8 cellular contexts compared by ENCODE assay signal in genomic region chr15:78108300-78109084, GRCh38. TPM values are rescaled to one million over a fixed set of nuclear protein-coding genes. Genes with fewer than 3 reads are reported as not detected.
DNase-seq lines count a peak whose midpoint lies in the region; ATAC-seq, FAIRE-seq and TF ChIP-seq lines count a peak whose summit lies in the region.

No MANE protein-coding gene starts in this region.

- H3K56ac ChIP-seq in H1 (replicated peaks; ENCODE audit: insufficient read length, low read depth, low read length): no peak overlapping the region

- H3K36me3 ChIP-seq in NT2/D1 (ENCODE audit: insufficient read depth, insufficient read length, low read length) (peaks cover 18% of the 10 kb centered on the region), H1 (ENCODE audit: control insufficient read depth in 2 of 4, insufficient read depth in 4 of 4, low read length in 3 of 4) (peaks cover 0 to 6% (median 1%) of the 10 kb centered on the region in 4 experiments; a peak in 3 of 8 replicates)

- POLR2A ChIA-PET in H1 (lab: Charles Lee; ENCODE audit: partially characterized antibody): interaction anchor here (0.9 to 1.4 kb wide), 3 partner anchors 10 to 149 kb away, joined by 3 to 4 read pairs (median 3); no protein-coding TSS in a partner anchor

- H3K4me1 Mint-ChIP-seq in mesothelial cell of epicardium: no peaks in the 10 kb centered on the region

- TF ChIP-seq EP300 in H1 (IDR thresholded peaks at IDR 0.05; ENCODE audit: borderline replicate concordance in 1 of 2, low read depth in 2 of 2, low read length in 2 of 2): no peak

- no peak overlapping the region for H3K27ac ChIP-seq in H1 (ENCODE audit: low read depth, low read length)

- FAIRE-seq in H1 (lab: Jason Lieb, UNC): no peak

- no peak overlapping the region for H3K23ac ChIP-seq in H1 (ENCODE audit: insufficient read length)

- H4K5ac ChIP-seq in H1 (ENCODE audit: insufficient read length, low read depth, low read length): no peak overlapping the region

- H3K23me2 ChIP-seq in H1 (ENCODE audit: low read depth, low read length): no peaks in the 10 kb centered on the region

- TF ChIP-seq CTCF in H1 (IDR thresholded peaks at IDR 0.05; ENCODE audit: control extremely low read depth in 1 of 3, insufficient read depth in 1 of 3, low read depth in 1 of 3, low read length in 3 of 3): peak; percentile 81 to 98 (median 81)
- peak; percentile 81 for TF ChIP-seq CTCF in mesothelial cell of epicardium (IDR thresholded peaks at IDR 0.05; ENCODE audit: unreplicated experiment)

- H2BK5ac ChIP-seq in H1 (ENCODE audit: low read depth, low read length): no peak overlapping the region

- peak; percentile 84 to 86 for TF ChIP-seq RAD21 in H1 (IDR thresholded peaks at IDR 0.05 in 1 of 2, conservative IDR thresholded peaks at IDR 0.05 in 1 of 2; ENCODE audit: low read depth in 2 of 2, low read length in 2 of 2)

- no peaks in the 10 kb centered on the region for H3K27me3 ChIP-seq in NT2/D1 (ENCODE audit: insufficient read depth, insufficient read length)
- no peaks in the 10 kb centered on the region for H3K27me3 ChIP-seq in H1 (replicated peaks in 1 of 4; ENCODE audit: control insufficient read depth in 3 of 4, extremely low read depth in 1 of 4, insufficient read depth in 3 of 4, low read length in 3 of 4)

- H3K36me3 Mint-ChIP-seq in mesothelial cell of epicardium: peaks cover 5% of the 10 kb centered on the region

- H4K91ac ChIP-seq in H1 (replicated peaks; ENCODE audit: insufficient read length, low read length): no peak overlapping the region

- no peak overlapping the region for H3K18ac ChIP-seq in H1 (ENCODE audit: extremely low read depth, low read length)

- H3K79me2 ChIP-seq in H1 (ENCODE audit: control insufficient read depth in 1 of 2, insufficient read depth in 2 of 2, low read length in 2 of 2): no peaks in the 10 kb centered on the region

- H3K9me3 ChIP-seq in NT2/D1 (ENCODE audit: insufficient read depth, low read length) (no peaks in the 10 kb centered on the region), H1 (ENCODE audit: insufficient read depth in 2 of 2, low read depth in 1 of 2, low read length in 1 of 2) (no peaks in the 10 kb centered on the region)

- H4K20me1 ChIP-seq in H1 (replicated peaks in 1 of 2; ENCODE audit: control insufficient read depth in 1 of 2, insufficient read depth in 2 of 2, low read length in 2 of 2): peaks cover 2 to 3% of the 10 kb centered on the region in 2 experiments

- no peak overlapping the region for H3K4ac ChIP-seq in H1 (replicated peaks; ENCODE audit: insufficient read length, low read depth, low read length)

- H2AK5ac ChIP-seq in H1 (ENCODE audit: low read depth, low read length): no peak overlapping the region

- H2BK20ac ChIP-seq in H1 (ENCODE audit: low read length): no peak overlapping the region

- no peak overlapping the region for H2BK15ac ChIP-seq in H1 (ENCODE audit: low read length)

- no peaks in the 10 kb centered on the region for H3K79me1 ChIP-seq in H1 (ENCODE audit: low read depth, low read length)

- H2BK12ac ChIP-seq in H1 (ENCODE audit: low read depth, low read length): no peak overlapping the region

- no peak overlapping the region for H2BK120ac ChIP-seq in H1 (replicated peaks; ENCODE audit: low read depth, low read length)

- H3K4me3 ChIP-seq in NT2/D1 (ENCODE audit: insufficient read length, low read depth) (no peak overlapping the region), H1 (ENCODE audit: extremely low read depth in 1 of 4, insufficient read depth in 2 of 4, low read depth in 3 of 4, low read length in 4 of 4) (no peak overlapping the region)

- H3K9ac ChIP-seq in NT2/D1 (ENCODE audit: insufficient read length, low read depth) (peak overlapping the region; percentile 42), H1 (replicated peaks in 1 of 4; ENCODE audit: extremely low read depth in 1 of 4, low read depth in 3 of 4, low read length in 3 of 4) (no peak overlapping the region)

- no peak for TF ChIP-seq POLR2A in H1 (IDR thresholded peaks at IDR 0.05; ENCODE audit: control extremely low read depth in 1 of 2, low read depth in 2 of 2, low read length in 2 of 2)

- no peak overlapping the region for H3K27ac Mint-ChIP-seq in mesothelial cell of epicardium

- H3K27me3 Mint-ChIP-seq in mesothelial cell of epicardium (ENCODE audit: low read depth): no peaks in the 10 kb centered on the region

- no peaks in the 10 kb centered on the region for H3K9me3 Mint-ChIP-seq in mesothelial cell of epicardium

- H3K4me2 ChIP-seq in H1 (ENCODE audit: insufficient read depth in 1 of 2, low read depth in 2 of 2, low read length in 2 of 2): no peak overlapping the region

- WGBS in H1 (ENCODE audit: extremely low coverage in 1 of 2, insufficient coverage in 1 of 2, insufficient read length in 1 of 2, insufficient replicate concordance in 2 of 2, low coverage in 1 of 2, low lambda C conversion rate in 2 of 2, missing lambda C conversion rate in 1 of 2), 2 experiments: 58% methylated on average over 11 of the region's 11 CpGs; no CpG with 5 or more reads in 1 of the 2 experiments

- H2AFZ ChIP-seq in H1 (ENCODE audit: low read length): no peak overlapping the region

- peak; percentile 85 for DNase-seq in ELF-1 (ENCODE audit: low read depth, low spot score)
- peak; percentile 49 for DNase-seq in NT2/D1 (ENCODE audit: low read depth, low spot score)
- DNase-seq in activated CD8-positive, alpha-beta memory T cell treated with anti-CD3 and anti-CD28 coated beads for 48 hours (ENCODE audit: low read depth in 2 of 3, low spot score in 2 of 3): peak; percentile 51 to 65 (median 52)
- DNase-seq in H1 (ENCODE audit: low read depth in 1 of 2, low spot score in 2 of 2): peak; percentile 49 to 83
- DNase-seq in mesothelial cell of epicardium (ENCODE audit: low spot score in 2 of 2, unreplicated experiment in 2 of 2): peak; percentile 57 to 77
- DNase-seq in stimulated activated CD8-positive, alpha-beta memory T cell treated with anti-CD3 and anti-CD28 coated beads, Interleukin-2, amount 100 ng/mL, for 48 hours (ENCODE audit: low read depth in 2 of 2): peak; percentile 70

- H3K4me1 ChIP-seq in NT2/D1 (ENCODE audit: insufficient read depth, insufficient read length) (no peaks in the 10 kb centered on the region), H1 (replicated peaks in 1 of 4; ENCODE audit: control insufficient read depth in 3 of 4, insufficient read depth in 4 of 4, low read length in 3 of 4) (peaks cover 0 to 2% (median 0%) of the 10 kb centered on the region in 4 experiments; a peak in 1 of 7 replicates)

- ATAC-seq in HG03442 (IDR thresholded peaks at IDR 0.05; ENCODE audit: unreplicated experiment) (peak; percentile 46), HG03039 (IDR thresholded peaks at IDR 0.05; ENCODE audit: unreplicated experiment) (no peak)

- CTCF ChIA-PET in H1 (lab: Charles Lee; ENCODE audit: partially characterized antibody): interaction anchor here (0.7 to 16.8 kb wide), 69 partner anchors 8 to 206 kb away, joined by 3 to 226 read pairs (median 5); partner anchors contain the start of genes CIB2, SH2D7 and TBC1D2B

- H3K14ac ChIP-seq in H1 (ENCODE audit: insufficient read length): no peak overlapping the region

- no peak overlapping the region for H3K4me3 Mint-ChIP-seq in mesothelial cell of epicardium

- 0 out of 2 replicates have a peak overlapping the region, but pooled peaks have one; percentile 29 for H4K8ac ChIP-seq in H1 (ENCODE audit: extremely low read depth, insufficient read depth, low read length)

RNA-seq across cellular contexts. Expression of gene SH2D7, which starts 16.1 kb away (rescaled TPM):
- not detected in 2 replicates for total RNA-seq in H1 (2021; fragmentation: NEBNext Ultra II Directional; extraction: Animal tissue kit (Norgen Biotek cat#: 25700))
- not detected in 2 replicates for polyA plus RNA-seq in H1 (2011; rRNA removed)
- not detected for polyA plus RNA-seq in H1 (2011; cell fraction: cytosol; rRNA removed)
- polyA plus RNA-seq in H1 (2011; cell fraction: nucleus; rRNA removed): not detected
- polyA plus RNA-seq in H1 (2012, experiment 1 of 2): 0.44 to 0.78 TPM (median 0.58 TPM) in 4 replicates
- polyA plus RNA-seq in H1 (2012, experiment 2 of 2): 0.54 TPM
- polyA plus RNA-seq in H1 (2013, experiment 1 of 2): not detected
- not detected for polyA plus RNA-seq in H1 (2013, experiment 2 of 2)
- polyA minus RNA-seq in H1 (2011; rRNA and poly(A)+ RNA removed): not detected in 2 replicates
- polyA minus RNA-seq in H1 (2011; cell fraction: cytosol; rRNA and poly(A)+ RNA removed): not detected
- polyA minus RNA-seq in H1 (2011; cell fraction: nucleus; rRNA and poly(A)+ RNA removed): not detected
- not detected in 3 replicates for total RNA-seq in mesothelial cell of epicardium

RNA-seq across cellular contexts. Expression of gene CIB2, which starts 22.8 kb away (rescaled TPM):
- total RNA-seq in H1 (2021; fragmentation: NEBNext Ultra II Directional; extraction: Animal tissue kit (Norgen Biotek cat#: 25700)): 45.8 and 46.8 TPM in 2 replicates
- 41.5 and 52.0 TPM in 2 replicates for polyA plus RNA-seq in H1 (2011; rRNA removed)
- polyA plus RNA-seq in H1 (2011; cell fraction: cytosol; rRNA removed): 37.0 TPM
- polyA plus RNA-seq in H1 (2011; cell fraction: nucleus; rRNA removed): 26.3 TPM
- 42.5 to 59.9 TPM (median 53.2 TPM) in 4 replicates for polyA plus RNA-seq in H1 (2012, experiment 1 of 2)
- polyA plus RNA-seq in H1 (2012, experiment 2 of 2): 56.5 TPM
- 37.4 TPM for polyA plus RNA-seq in H1 (2013, experiment 1 of 2)
- 34.3 TPM for polyA plus RNA-seq in H1 (2013, experiment 2 of 2)
- 49.1 and 79.1 TPM in 2 replicates for polyA minus RNA-seq in H1 (2011; rRNA and poly(A)+ RNA removed)
- 16.4 TPM for polyA minus RNA-seq in H1 (2011; cell fraction: cytosol; rRNA and poly(A)+ RNA removed)
- 17.0 TPM for polyA minus RNA-seq in H1 (2011; cell fraction: nucleus; rRNA and poly(A)+ RNA removed)
- 25.5 to 27.6 TPM (median 26.2 TPM) in 3 replicates for total RNA-seq in mesothelial cell of epicardium

RNA-seq across cellular contexts. Expression of gene TBC1D2B, which starts 31.0 kb away (rescaled TPM):
- 15.4 and 19.5 TPM in 2 replicates for total RNA-seq in H1 (2021; fragmentation: NEBNext Ultra II Directional; extraction: Animal tissue kit (Norgen Biotek cat#: 25700))
- 11.9 and 13.6 TPM in 2 replicates for polyA plus RNA-seq in H1 (2011; rRNA removed)
- 15.5 TPM for polyA plus RNA-seq in H1 (2011; cell fraction: cytosol; rRNA removed)
- 31.0 TPM for polyA plus RNA-seq in H1 (2011; cell fraction: nucleus; rRNA removed)
- polyA plus RNA-seq in H1 (2012, experiment 1 of 2): 9.7 to 12.0 TPM (median 11.3 TPM) in 4 replicates
- polyA plus RNA-seq in H1 (2012, experiment 2 of 2): 4.8 TPM
- 9.2 TPM for polyA plus RNA-seq in H1 (2013, experiment 1 of 2)
- polyA plus RNA-seq in H1 (2013, experiment 2 of 2): 9.0 TPM
- polyA minus RNA-seq in H1 (2011; rRNA and poly(A)+ RNA removed): 17.8 and 17.9 TPM in 2 replicates
- 10.9 TPM for polyA minus RNA-seq in H1 (2011; cell fraction: cytosol; rRNA and poly(A)+ RNA removed)
- polyA minus RNA-seq in H1 (2011; cell fraction: nucleus; rRNA and poly(A)+ RNA removed): 19.8 TPM
- total RNA-seq in mesothelial cell of epicardium: 33.8 to 39.8 TPM (median 38.5 TPM) in 3 replicates

RNA-seq across cellular contexts. Expression of gene IDH3A, which starts 40.7 kb away (rescaled TPM):
- total RNA-seq in H1 (2021; fragmentation: NEBNext Ultra II Directional; extraction: Animal tissue kit (Norgen Biotek cat#: 25700)): 36.8 and 41.5 TPM in 2 replicates
- 15.1 and 23.4 TPM in 2 replicates for polyA plus RNA-seq in H1 (2011; rRNA removed)
- 27.9 TPM for polyA plus RNA-seq in H1 (2011; cell fraction: cytosol; rRNA removed)
- polyA plus RNA-seq in H1 (2011; cell fraction: nucleus; rRNA removed): 8.5 TPM
- 23.3 to 41.1 TPM (median 25.3 TPM) in 4 replicates for polyA plus RNA-seq in H1 (2012, experiment 1 of 2)
- 2.6 TPM for polyA plus RNA-seq in H1 (2012, experiment 2 of 2)
- polyA plus RNA-seq in H1 (2013, experiment 1 of 2): 16.8 TPM
- polyA plus RNA-seq in H1 (2013, experiment 2 of 2): 15.2 TPM
- 24.8 and 45.7 TPM in 2 replicates for polyA minus RNA-seq in H1 (2011; rRNA and poly(A)+ RNA removed)
- 24.2 TPM for polyA minus RNA-seq in H1 (2011; cell fraction: cytosol; rRNA and poly(A)+ RNA removed)
- 16.6 TPM for polyA minus RNA-seq in H1 (2011; cell fraction: nucleus; rRNA and poly(A)+ RNA removed)
- total RNA-seq in mesothelial cell of epicardium: 27.9 to 33.8 TPM (median 28.9 TPM) in 3 replicates
